In genomic region chr4:143400082-143400481, GRCh38 we compare ENCODE assay signal across 11 cellular contexts.
"Had no signal": no experiment of that assay in that cellular context is flagged by ENCODE, and none has a peak within 500 bp of the region (broad histone marks: within the 10 kb centered on the region; RNA-seq: fewer than 3 reads in every experiment).

No MANE protein-coding gene starts in this region.

- H3K4me1 ChIP-seq: colonic mucosa had no signal

- DNase-seq: activated CD4-positive, alpha-beta T cell treated with anti-CD3 and anti-CD28 coated beads, Interleukin-2, amount 50 U/mL, for 4 hours; activated effector memory CD4-positive, alpha-beta T cell treated with anti-CD3 and anti-CD28 coated beads, Interleukin-2, amount 50 U/mL, for 16 hours; adrenal gland; colonic mucosa; stimulated activated CD4-positive, alpha-beta T cell treated with anti-CD3 and anti-CD28 coated beads, Interleukin-4, amount 100 ng/mL, for 24 hours; stomach; T-helper 17 cell had no signal

- H3K4me3 ChIP-seq: adrenal gland, cardiac muscle cell, colonic mucosa, stomach, thoracic aorta had no signal

- H3K9me3 ChIP-seq: adrenal gland, colonic mucosa, stomach, thoracic aorta had no signal

- ATAC-seq: sciatic nerve had no signal

- H3K36me3 ChIP-seq: adrenal gland, cardiac muscle cell, colonic mucosa, stomach, thoracic aorta had no signal

- H3K27me3 ChIP-seq: adrenal gland, cardiac muscle cell, colonic mucosa, stomach had no signal

- H3K27ac ChIP-seq: adrenal gland, cardiac muscle cell, stomach, VCaP had no signal
